9 cellular contexts compared by ENCODE assay signal in genomic region chr22:38984782-38985757, GRCh38. TPM values are rescaled to one million over a fixed set of nuclear protein-coding genes. Genes with fewer than 3 reads are reported as not detected.
DNase-seq lines count a peak whose midpoint lies in the region; ATAC-seq, FAIRE-seq and TF ChIP-seq lines count a peak whose summit lies in the region.
"Not testable (repeated sequence)": the region's sequence is repeated elsewhere in the genome, so short reads cannot be mapped to it uniquely, and the experiment has no call there.
"Had no signal": no experiment of that assay in that cellular context is flagged by ENCODE, and none has a peak within 500 bp of the region (broad histone marks: within the 10 kb centered on the region; RNA-seq: fewer than 3 reads in every experiment).

No MANE protein-coding gene starts in this region.

- H3K9me3 Mint-ChIP-seq in activated CD4-positive, alpha-beta memory T cell treated with anti-CD3 and anti-CD28 coated beads, Interleukin-2, amount 10 ng/mL, durations not matched to agents 7 days and 5 days; MCF 10A (ENCODE audit: unreplicated experiment); stimulated activated memory B cell treated with anti-CD40 and anti-IgM and Interleukin-4, amounts not matched to agents 10 μg/mL and 1 μg/mL and 100 μg/mL, for 72 hours: not testable (repeated sequence)
- H3K9me3 Mint-ChIP-seq in naive B cell, result peaks cover 0 to 12% (median 4%) of the 10 kb centered on the region in 7 donors

- not testable (repeated sequence) for DNase-seq in GM12891 (ENCODE audit: insufficient read length, low spot score)
- DNase-seq in NCI-H510A treated with DMSO at 0.1 percent for 48 hours (lab: John Stamatoyannopoulos, UW) (peak; percentile 72), MCF 10A (ENCODE audit: unreplicated experiment) (peak; percentile 96), naive B cell (peak; percentile 36)
- DNase-seq in activated CD4-positive, alpha-beta memory T cell treated with anti-CD3 and anti-CD28 coated beads, Interleukin-2, amount 10 ng/mL, durations not matched to agents 7 days and 5 days, result peak; percentile 88

- H3K4me3 Mint-ChIP-seq in activated CD4-positive, alpha-beta memory T cell treated with anti-CD3 and anti-CD28 coated beads, Interleukin-2, amount 10 ng/mL, durations not matched to agents 7 days and 5 days, result peak overlapping the region; percentile 28
- H3K4me3 Mint-ChIP-seq in MCF 10A (ENCODE audit: unreplicated experiment), result not testable (repeated sequence)
- H3K4me3 Mint-ChIP-seq in naive B cell, result peak overlapping the region in 6 of 8 donors; percentile 33 to 80 (median 59)
- peak overlapping the region; percentile 16 for H3K4me3 Mint-ChIP-seq in stimulated activated memory B cell treated with anti-CD40 and anti-IgM and Interleukin-4, amounts not matched to agents 10 μg/mL and 1 μg/mL and 100 μg/mL, for 72 hours

- not testable (repeated sequence) for BruUV-seq in MCF 10A (replicated peaks; lab: Mats Ljungman, UMichigan)

- TF ChIP-seq POLR2A in GM12891 (IDR thresholded peaks at IDR 0.05; ENCODE audit: low read depth, low read length), result not testable (repeated sequence)

- H3K4me1 Mint-ChIP-seq in activated CD4-positive, alpha-beta memory T cell treated with anti-CD3 and anti-CD28 coated beads, Interleukin-2, amount 10 ng/mL, durations not matched to agents 7 days and 5 days, result peaks cover 81% of the 10 kb centered on the region
- H3K4me1 Mint-ChIP-seq in MCF 10A (ENCODE audit: insufficient read depth, unreplicated experiment) (peaks cover 15% of the 10 kb centered on the region), naive B cell (peaks cover 12 to 41% (median 26%) of the 10 kb centered on the region in 3 donors)
- H3K4me1 Mint-ChIP-seq in stimulated activated memory B cell treated with anti-CD40 and anti-IgM and Interleukin-4, amounts not matched to agents 10 μg/mL and 1 μg/mL and 100 μg/mL, for 72 hours, result peaks cover 47% of the 10 kb centered on the region

- peaks cover 58% of the 10 kb centered on the region for H3K36me3 Mint-ChIP-seq in activated CD4-positive, alpha-beta memory T cell treated with anti-CD3 and anti-CD28 coated beads, Interleukin-2, amount 10 ng/mL, durations not matched to agents 7 days and 5 days (ENCODE audit: low read depth)
- H3K36me3 Mint-ChIP-seq in MCF 10A (ENCODE audit: insufficient read depth, unreplicated experiment); naive B cell; stimulated activated memory B cell treated with anti-CD40 and anti-IgM and Interleukin-4, amounts not matched to agents 10 μg/mL and 1 μg/mL and 100 μg/mL, for 72 hours: not testable (repeated sequence)

- peak; percentile 100 for FAIRE-seq in GM12891 (lab: Jason Lieb, UNC)

- not testable (repeated sequence) for H3K27me3 Mint-ChIP-seq in activated CD4-positive, alpha-beta memory T cell treated with anti-CD3 and anti-CD28 coated beads, Interleukin-2, amount 10 ng/mL, durations not matched to agents 7 days and 5 days; naive B cell; stimulated activated memory B cell treated with anti-CD40 and anti-IgM and Interleukin-4, amounts not matched to agents 10 μg/mL and 1 μg/mL and 100 μg/mL, for 72 hours
- H3K27me3 Mint-ChIP-seq in MCF 10A (ENCODE audit: insufficient read depth, unreplicated experiment), result peaks cover 25% of the 10 kb centered on the region

- intact Hi-C loops in MCF 10A (cut with micrococcal nuclease), result loop anchor here (5.0 kb wide), 1 partner anchor 113 kb away; the partner anchor contains the start of gene CBX6

- H3K27ac Mint-ChIP-seq in activated CD4-positive, alpha-beta memory T cell treated with anti-CD3 and anti-CD28 coated beads, Interleukin-2, amount 10 ng/mL, durations not matched to agents 7 days and 5 days, result peak overlapping the region; percentile 89
- H3K27ac Mint-ChIP-seq in MCF 10A (ENCODE audit: low read depth, unreplicated experiment) (peak overlapping the region; percentile 39), naive B cell (peak overlapping the region; percentile 44 to 98 (median 86))
- peak overlapping the region; percentile 70 for H3K27ac Mint-ChIP-seq in stimulated activated memory B cell treated with anti-CD40 and anti-IgM and Interleukin-4, amounts not matched to agents 10 μg/mL and 1 μg/mL and 100 μg/mL, for 72 hours

- CTCF ChIA-PET in activated CD4-positive, alpha-beta memory T cell treated with anti-CD3 and anti-CD28 coated beads, Interleukin-2, amount 10 ng/mL, durations not matched to agents 7 days and 5 days (lab: Charles Lee), result interaction anchor here (0.8 kb wide), 1 partner anchor 18 kb away, joined by 3 read pairs; no protein-coding TSS in a partner anchor
- CTCF ChIA-PET in MCF 10A (lab: Yijun Ruan, JAX), result interaction anchor here (0.5 to 1.1 kb wide), 6 partner anchors 18 to 398 kb away, joined by 3 to 11 read pairs (median 3); no protein-coding TSS in a partner anchor

- POLR2A ChIA-PET in activated CD4-positive, alpha-beta memory T cell treated with anti-CD3 and anti-CD28 coated beads, Interleukin-2, amount 10 ng/mL, durations not matched to agents 7 days and 5 days (lab: Charles Lee), result interaction anchor here (0.6 to 1.9 kb wide), 8 partner anchors 9 to 334 kb away, joined by 3 to 6 read pairs (median 3); no protein-coding TSS in a partner anchor
- POLR2A ChIA-PET in MCF 10A (lab: Yijun Ruan, JAX), result interaction anchor here (0.6 to 1.8 kb wide), 9 partner anchors 18 to 1071 kb away, joined by 3 to 6 read pairs (median 5); partner anchors contain the start of gene CBX6

- not testable (repeated sequence) for TF ChIP-seq CTCF in MCF 10A (IDR thresholded peaks at IDR 0.05; ENCODE audit: unreplicated experiment)

- ATAC-seq in GM21737 (IDR thresholded peaks at IDR 0.05; ENCODE audit: unreplicated experiment) (peak; percentile 47), HG03442 (IDR thresholded peaks at IDR 0.05; ENCODE audit: unreplicated experiment) (peak; percentile 64), naive B cell (ENCODE audit: low read depth in 2 of 2) (peak; percentile 46 to 55)
- ATAC-seq in stimulated activated memory B cell treated with anti-CD40 and anti-IgM and Interleukin-4, amounts not matched to agents 10 μg/mL and 1 μg/mL and 100 μg/mL, for 72 hours, result peak; percentile 84

TF ChIP-seq in GM12891, 5 proteins besides CTCF, POLR2A, EP300 and RAD21:
- TF ChIP-seq SPI1 (IDR thresholded peaks at IDR 0.05; ENCODE audit: low read depth, low read length), result peak; percentile 78
- peak; percentile 80; the same call in 1 of the 2 replicates for TF ChIP-seq POU2F2 (IDR thresholded peaks at IDR 0.05; ENCODE audit: low read depth, low read length)
- peak; percentile 41 for TF ChIP-seq PAX5 (IDR thresholded peaks at IDR 0.05; ENCODE audit: insufficient read depth, low read length, severe bottlenecking)

RNA-seq across cellular contexts. Expression of gene APOBEC3B, which starts 2.9 kb away (rescaled TPM):
- polyA plus RNA-seq in GM12891 (2012; ENCODE audit: low read depth, missing spikeins), result 23.0 TPM
- total RNA-seq in activated CD4-positive, alpha-beta memory T cell treated with anti-CD3 and anti-CD28 coated beads, Interleukin-2, amount 10 ng/mL, durations not matched to agents 7 days and 5 days, result 10 to 100 TPM; 51.6 to 51.9 TPM
- total RNA-seq in MCF 10A (2022), result 1.0 and 1.1 TPM in 2 replicates
- polyA plus RNA-seq in naive B cell (ENCODE audit: low read depth in 6 of 6), result 1 to 10 TPM in 2 of 6 donors, under 1 TPM in 3, not detected in 1; 0.44 to 1.5 (median 0.56) TPM

RNA-seq across cellular contexts. Expression of gene APOBEC3A, which starts 27.7 kb away (rescaled TPM):
- polyA plus RNA-seq in GM12891 (2012; ENCODE audit: low read depth, missing spikeins), result 0.13 TPM
- total RNA-seq in activated CD4-positive, alpha-beta memory T cell treated with anti-CD3 and anti-CD28 coated beads, Interleukin-2, amount 10 ng/mL, durations not matched to agents 7 days and 5 days, result not detected
- total RNA-seq in MCF 10A (2022), result not detected in 2 replicates
- 1 to 10 TPM in 1 of 6 donors, under 1 TPM in 2, not detected in 3; 0.29 to 2.8 (median 0.40) TPM for polyA plus RNA-seq in naive B cell (ENCODE audit: low read depth in 6 of 6)
- total RNA-seq: dermis microvascular lymphatic vessel endothelial cell had no signal

RNA-seq across cellular contexts. Expression of gene APOBEC3C, which starts 29.0 kb away (rescaled TPM):
- polyA plus RNA-seq in GM12891 (2012; ENCODE audit: low read depth, missing spikeins), result 104 TPM
- total RNA-seq in activated CD4-positive, alpha-beta memory T cell treated with anti-CD3 and anti-CD28 coated beads, Interleukin-2, amount 10 ng/mL, durations not matched to agents 7 days and 5 days, result 100 to 1,000 TPM; 146 to 157 TPM
- total RNA-seq in MCF 10A (2022), result 24.8 and 30.1 TPM in 2 replicates
- polyA plus RNA-seq in naive B cell (ENCODE audit: low read depth in 6 of 6), result 100 to 1,000 TPM; 296 to 326 (median 316) TPM

RNA-seq across cellular contexts. Expression of gene APOBEC3D, which starts 35.9 kb away (rescaled TPM):
- 9.2 TPM for polyA plus RNA-seq in GM12891 (2012; ENCODE audit: low read depth, missing spikeins)
- total RNA-seq in activated CD4-positive, alpha-beta memory T cell treated with anti-CD3 and anti-CD28 coated beads, Interleukin-2, amount 10 ng/mL, durations not matched to agents 7 days and 5 days, result 10 to 100 TPM; 58.2 to 58.9 TPM
- total RNA-seq in MCF 10A (2022), result 0.14 and 0.83 TPM in 2 replicates
- polyA plus RNA-seq in naive B cell (ENCODE audit: low read depth in 6 of 6), result 10 to 100 TPM; 10.4 to 33.9 (median 20.4) TPM

RNA-seq across cellular contexts. Expression of gene APOBEC3F, which starts 55.6 kb away (rescaled TPM):
- 11.2 TPM for polyA plus RNA-seq in GM12891 (2012; ENCODE audit: low read depth, missing spikeins)
- total RNA-seq in activated CD4-positive, alpha-beta memory T cell treated with anti-CD3 and anti-CD28 coated beads, Interleukin-2, amount 10 ng/mL, durations not matched to agents 7 days and 5 days, result 10 to 100 TPM; 36.4 to 42.2 TPM
- 1.3 and 1.4 TPM in 2 replicates for total RNA-seq in MCF 10A (2022)
- 10 to 100 TPM; 32.0 to 56.2 (median 36.4) TPM for polyA plus RNA-seq in naive B cell (ENCODE audit: low read depth in 6 of 6)

Comparison
In these comparisons a context has a peak if more than half of its experiments do, and no peak if none do; other contexts are left out.
1. H3K27ac Mint-ChIP-seq: peak in every context shown above with its lines; median percentile 89 in activated CD4-positive, alpha-beta memory T cell treated with anti-CD3 and anti-CD28 coated beads, Interleukin-2, amount 10 ng/mL, durations not matched to agents 7 days and 5 days; 86 in naive B cell; 70 in stimulated activated memory B cell treated with anti-CD40 and anti-IgM and Interleukin-4, amounts not matched to agents 10 μg/mL and 1 μg/mL and 100 μg/mL, for 72 hours; 39 in MCF 10A.
2. RNA of gene APOBEC3B, which starts 2.9 kb away (total RNA-seq): 51.6 to 51.9 TPM in activated CD4-positive, alpha-beta memory T cell treated with anti-CD3 and anti-CD28 coated beads, Interleukin-2, amount 10 ng/mL, durations not matched to agents 7 days and 5 days; 1.0 to 1.1 TPM in MCF 10A; every median in the first group is over 10 times any median in the second.
3. Peak in every context shown above with its lines, with median percentiles within 50 percentile points of each other: ATAC-seq.